ENCODE assay signal across 1 cellular context in the genomic region with DNA sequence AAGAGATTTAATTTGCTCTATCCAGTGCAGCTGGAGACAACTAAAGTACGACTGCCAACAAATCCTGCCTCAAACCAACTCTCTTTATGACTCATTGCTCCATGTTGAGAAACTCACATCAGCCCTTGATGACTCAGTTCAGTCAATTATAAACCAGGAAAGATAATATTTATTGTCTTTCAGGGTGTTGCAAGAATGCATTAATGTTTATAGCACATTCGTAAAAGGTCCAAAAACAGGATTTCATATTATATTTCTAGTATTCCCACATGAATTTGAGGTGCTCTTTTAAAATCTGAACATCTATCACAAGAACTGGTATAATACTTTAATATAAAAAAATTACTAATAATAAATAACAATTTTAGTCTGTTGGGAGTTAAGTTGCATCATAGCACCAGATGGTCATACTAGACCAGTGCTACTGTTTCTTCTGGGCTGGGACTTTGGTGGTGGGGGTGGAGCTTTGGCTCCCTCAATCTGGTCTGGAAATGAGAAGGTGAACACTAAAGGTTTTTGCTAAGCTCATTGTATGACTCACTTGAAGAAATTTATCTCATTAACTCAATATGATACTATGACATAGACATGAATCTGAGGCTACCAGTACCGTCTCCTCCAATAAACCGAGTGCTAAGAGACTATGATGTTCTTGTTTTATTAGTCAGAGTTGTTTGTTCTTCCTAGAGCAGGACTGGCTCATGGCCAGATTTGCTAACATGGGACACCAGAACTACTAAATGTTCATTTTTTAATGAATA.
TF ChIP-seq lines count a peak whose summit lies in the region.

No MANE protein-coding gene starts in this region.

TF ChIP-seq in GM12878, 131 proteins besides CTCF, POLR2A, EP300 and RAD21 (continued from another document and continues in another):
- TF ChIP-seq, protein P1, sequence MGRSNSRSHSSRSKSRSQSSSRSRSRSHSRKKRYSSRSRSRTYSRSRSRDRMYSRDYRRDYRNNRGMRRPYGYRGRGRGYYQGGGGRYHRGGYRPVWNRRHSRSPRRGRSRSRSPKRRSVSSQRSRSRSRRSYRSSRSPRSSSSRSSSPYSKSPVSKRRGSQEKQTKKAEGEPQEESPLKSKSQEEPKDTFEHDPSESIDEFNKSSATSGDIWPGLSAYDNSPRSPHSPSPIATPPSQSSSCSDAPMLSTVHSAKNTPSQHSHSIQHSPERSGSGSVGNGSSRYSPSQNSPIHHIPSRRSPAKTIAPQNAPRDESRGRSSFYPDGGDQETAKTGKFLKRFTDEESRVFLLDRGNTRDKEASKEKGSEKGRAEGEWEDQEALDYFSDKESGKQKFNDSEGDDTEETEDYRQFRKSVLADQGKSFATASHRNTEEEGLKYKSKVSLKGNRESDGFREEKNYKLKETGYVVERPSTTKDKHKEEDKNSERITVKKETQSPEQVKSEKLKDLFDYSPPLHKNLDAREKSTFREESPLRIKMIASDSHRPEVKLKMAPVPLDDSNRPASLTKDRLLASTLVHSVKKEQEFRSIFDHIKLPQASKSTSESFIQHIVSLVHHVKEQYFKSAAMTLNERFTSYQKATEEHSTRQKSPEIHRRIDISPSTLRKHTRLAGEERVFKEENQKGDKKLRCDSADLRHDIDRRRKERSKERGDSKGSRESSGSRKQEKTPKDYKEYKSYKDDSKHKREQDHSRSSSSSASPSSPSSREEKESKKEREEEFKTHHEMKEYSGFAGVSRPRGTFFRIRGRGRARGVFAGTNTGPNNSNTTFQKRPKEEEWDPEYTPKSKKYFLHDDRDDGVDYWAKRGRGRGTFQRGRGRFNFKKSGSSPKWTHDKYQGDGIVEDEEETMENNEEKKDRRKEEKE (IDR thresholded peaks at IDR 0.05), result no peak
- TF ChIP-seq NR2C1 (IDR thresholded peaks at IDR 0.05) (no peak), NFIC (IDR thresholded peaks at IDR 0.05; ENCODE audit: low read depth, low read length) (peak; percentile 81), MEF2A (IDR thresholded peaks at IDR 0.05; ENCODE audit: insufficient read depth, low read depth, low read length) (0 out of 2 replicates have a peak, but pooled peaks have one; percentile 11), TCF12 (IDR thresholded peaks at IDR 0.05; ENCODE audit: low read depth, low read length) (no peak), ETV6 (conservative IDR thresholded peaks at IDR 0.05 in 1 of 2, IDR thresholded peaks at IDR 0.05 in 1 of 2; ENCODE audit: borderline replicate concordance in 1 of 2, low read depth in 1 of 2) (no peak), ZNF622 (IDR thresholded peaks at IDR 0.05) (no peak), CREB1 (IDR thresholded peaks at IDR 0.05; ENCODE audit: low read depth) (peak; percentile 59), YY1 (IDR thresholded peaks at IDR 0.05; ENCODE audit: low read depth, low read length) (no peak), CBFB (IDR thresholded peaks at IDR 0.05; ENCODE audit: low read depth) (no peak), SMAD1 (IDR thresholded peaks at IDR 0.05; ENCODE audit: low read depth, partially characterized antibody) (no peak), NBN (IDR thresholded peaks at IDR 0.05) (no peak), SREBF2 (IDR thresholded peaks at IDR 0.05; ENCODE audit: low read length) (no peak), ZBED1 (IDR thresholded peaks at IDR 0.05; ENCODE audit: borderline replicate concordance) (no peak), SPI1 (IDR thresholded peaks at IDR 0.05; ENCODE audit: borderline replicate concordance, insufficient read depth, low read depth, low read length) (no peak), CHD4 (IDR thresholded peaks at IDR 0.05) (no peak), ZNF384 (IDR thresholded peaks at IDR 0.05; ENCODE audit: borderline replicate concordance, low read depth, low read length) (no peak), NR2C2 (IDR thresholded peaks at IDR 0.05; ENCODE audit: borderline replicate concordance, control insufficient read depth, insufficient read length, low read depth) (no peak), WRNIP1 (IDR thresholded peaks at IDR 0.05; ENCODE audit: borderline replicate concordance, low read depth, low read length) (no peak), HDGF (IDR thresholded peaks at IDR 0.05) (no peak), CEBPB (IDR thresholded peaks at IDR 0.05; ENCODE audit: borderline replicate concordance in 1 of 2, low read depth in 2 of 2, low read length in 2 of 2) (0 out of 4 replicates have a peak, but pooled peaks of 1 of the 2 experiments have one; percentile 56), RAD51 (IDR thresholded peaks at IDR 0.05) (no peak), ZNF217 (IDR thresholded peaks at IDR 0.05) (no peak), RBBP5 (conservative IDR thresholded peaks at IDR 0.05) (no peak), RUNX3 (IDR thresholded peaks at IDR 0.05; ENCODE audit: low read length) (peak; percentile 40), CREM (IDR thresholded peaks at IDR 0.05; ENCODE audit: low read depth) (peak; percentile 10; the same call in 1 of the 2 replicates)
- TF ChIP-seq, protein P2, sequence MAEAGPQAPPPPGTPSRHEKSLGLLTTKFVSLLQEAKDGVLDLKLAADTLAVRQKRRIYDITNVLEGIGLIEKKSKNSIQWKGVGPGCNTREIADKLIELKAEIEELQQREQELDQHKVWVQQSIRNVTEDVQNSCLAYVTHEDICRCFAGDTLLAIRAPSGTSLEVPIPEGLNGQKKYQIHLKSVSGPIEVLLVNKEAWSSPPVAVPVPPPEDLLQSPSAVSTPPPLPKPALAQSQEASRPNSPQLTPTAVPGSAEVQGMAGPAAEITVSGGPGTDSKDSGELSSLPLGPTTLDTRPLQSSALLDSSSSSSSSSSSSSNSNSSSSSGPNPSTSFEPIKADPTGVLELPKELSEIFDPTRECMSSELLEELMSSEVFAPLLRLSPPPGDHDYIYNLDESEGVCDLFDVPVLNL (IDR thresholded peaks at IDR 0.05; ENCODE audit: low read depth, low read length), result no peak
- TF ChIP-seq, protein P3, sequence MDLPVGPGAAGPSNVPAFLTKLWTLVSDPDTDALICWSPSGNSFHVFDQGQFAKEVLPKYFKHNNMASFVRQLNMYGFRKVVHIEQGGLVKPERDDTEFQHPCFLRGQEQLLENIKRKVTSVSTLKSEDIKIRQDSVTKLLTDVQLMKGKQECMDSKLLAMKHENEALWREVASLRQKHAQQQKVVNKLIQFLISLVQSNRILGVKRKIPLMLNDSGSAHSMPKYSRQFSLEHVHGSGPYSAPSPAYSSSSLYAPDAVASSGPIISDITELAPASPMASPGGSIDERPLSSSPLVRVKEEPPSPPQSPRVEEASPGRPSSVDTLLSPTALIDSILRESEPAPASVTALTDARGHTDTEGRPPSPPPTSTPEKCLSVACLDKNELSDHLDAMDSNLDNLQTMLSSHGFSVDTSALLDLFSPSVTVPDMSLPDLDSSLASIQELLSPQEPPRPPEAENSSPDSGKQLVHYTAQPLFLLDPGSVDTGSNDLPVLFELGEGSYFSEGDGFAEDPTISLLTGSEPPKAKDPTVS (IDR thresholded peaks at IDR 0.05; ENCODE audit: low read depth, low read length), result no peak
- TF ChIP-seq, protein P4, sequence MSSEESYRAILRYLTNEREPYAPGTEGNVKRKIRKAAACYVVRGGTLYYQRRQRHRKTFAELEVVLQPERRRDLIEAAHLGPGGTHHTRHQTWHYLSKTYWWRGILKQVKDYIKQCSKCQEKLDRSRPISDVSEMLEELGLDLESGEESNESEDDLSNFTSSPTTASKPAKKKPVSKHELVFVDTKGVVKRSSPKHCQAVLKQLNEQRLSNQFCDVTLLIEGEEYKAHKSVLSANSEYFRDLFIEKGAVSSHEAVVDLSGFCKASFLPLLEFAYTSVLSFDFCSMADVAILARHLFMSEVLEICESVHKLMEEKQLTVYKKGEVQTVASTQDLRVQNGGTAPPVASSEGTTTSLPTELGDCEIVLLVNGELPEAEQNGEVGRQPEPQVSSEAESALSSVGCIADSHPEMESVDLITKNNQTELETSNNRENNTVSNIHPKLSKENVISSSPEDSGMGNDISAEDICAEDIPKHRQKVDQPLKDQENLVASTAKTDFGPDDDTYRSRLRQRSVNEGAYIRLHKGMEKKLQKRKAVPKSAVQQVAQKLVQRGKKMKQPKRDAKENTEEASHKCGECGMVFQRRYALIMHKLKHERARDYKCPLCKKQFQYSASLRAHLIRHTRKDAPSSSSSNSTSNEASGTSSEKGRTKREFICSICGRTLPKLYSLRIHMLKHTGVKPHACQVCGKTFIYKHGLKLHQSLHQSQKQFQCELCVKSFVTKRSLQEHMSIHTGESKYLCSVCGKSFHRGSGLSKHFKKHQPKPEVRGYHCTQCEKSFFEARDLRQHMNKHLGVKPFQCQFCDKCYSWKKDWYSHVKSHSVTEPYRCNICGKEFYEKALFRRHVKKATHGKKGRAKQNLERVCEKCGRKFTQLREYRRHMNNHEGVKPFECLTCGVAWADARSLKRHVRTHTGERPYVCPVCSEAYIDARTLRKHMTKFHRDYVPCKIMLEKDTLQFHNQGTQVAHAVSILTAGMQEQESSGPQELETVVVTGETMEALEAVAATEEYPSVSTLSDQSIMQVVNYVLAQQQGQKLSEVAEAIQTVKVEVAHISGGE (CRISPR knock-in tag; IDR thresholded peaks at IDR 0.05), result no peak
- TF ChIP-seq, protein P5, sequence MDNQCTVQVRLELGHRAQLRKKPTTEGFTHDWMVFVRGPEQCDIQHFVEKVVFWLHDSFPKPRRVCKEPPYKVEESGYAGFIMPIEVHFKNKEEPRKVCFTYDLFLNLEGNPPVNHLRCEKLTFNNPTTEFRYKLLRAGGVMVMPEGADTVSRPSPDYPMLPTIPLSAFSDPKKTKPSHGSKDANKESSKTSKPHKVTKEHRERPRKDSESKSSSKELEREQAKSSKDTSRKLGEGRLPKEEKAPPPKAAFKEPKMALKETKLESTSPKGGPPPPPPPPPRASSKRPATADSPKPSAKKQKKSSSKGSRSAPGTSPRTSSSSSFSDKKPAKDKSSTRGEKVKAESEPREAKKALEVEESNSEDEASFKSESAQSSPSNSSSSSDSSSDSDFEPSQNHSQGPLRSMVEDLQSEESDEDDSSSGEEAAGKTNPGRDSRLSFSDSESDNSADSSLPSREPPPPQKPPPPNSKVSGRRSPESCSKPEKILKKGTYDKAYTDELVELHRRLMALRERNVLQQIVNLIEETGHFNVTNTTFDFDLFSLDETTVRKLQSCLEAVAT (IDR thresholded peaks at IDR 0.05), result no peak
- TF ChIP-seq, protein P6, sequence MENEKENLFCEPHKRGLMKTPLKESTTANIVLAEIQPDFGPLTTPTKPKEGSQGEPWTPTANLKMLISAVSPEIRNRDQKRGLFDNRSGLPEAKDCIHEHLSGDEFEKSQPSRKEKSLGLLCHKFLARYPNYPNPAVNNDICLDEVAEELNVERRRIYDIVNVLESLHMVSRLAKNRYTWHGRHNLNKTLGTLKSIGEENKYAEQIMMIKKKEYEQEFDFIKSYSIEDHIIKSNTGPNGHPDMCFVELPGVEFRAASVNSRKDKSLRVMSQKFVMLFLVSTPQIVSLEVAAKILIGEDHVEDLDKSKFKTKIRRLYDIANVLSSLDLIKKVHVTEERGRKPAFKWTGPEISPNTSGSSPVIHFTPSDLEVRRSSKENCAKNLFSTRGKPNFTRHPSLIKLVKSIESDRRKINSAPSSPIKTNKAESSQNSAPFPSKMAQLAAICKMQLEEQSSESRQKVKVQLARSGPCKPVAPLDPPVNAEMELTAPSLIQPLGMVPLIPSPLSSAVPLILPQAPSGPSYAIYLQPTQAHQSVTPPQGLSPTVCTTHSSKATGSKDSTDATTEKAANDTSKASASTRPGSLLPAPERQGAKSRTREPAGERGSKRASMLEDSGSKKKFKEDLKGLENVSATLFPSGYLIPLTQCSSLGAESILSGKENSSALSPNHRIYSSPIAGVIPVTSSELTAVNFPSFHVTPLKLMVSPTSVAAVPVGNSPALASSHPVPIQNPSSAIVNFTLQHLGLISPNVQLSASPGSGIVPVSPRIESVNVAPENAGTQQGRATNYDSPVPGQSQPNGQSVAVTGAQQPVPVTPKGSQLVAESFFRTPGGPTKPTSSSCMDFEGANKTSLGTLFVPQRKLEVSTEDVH (IDR thresholded peaks at IDR 0.05; ENCODE audit: low read depth, partially characterized antibody), result no peak
- TF ChIP-seq, protein P7, sequence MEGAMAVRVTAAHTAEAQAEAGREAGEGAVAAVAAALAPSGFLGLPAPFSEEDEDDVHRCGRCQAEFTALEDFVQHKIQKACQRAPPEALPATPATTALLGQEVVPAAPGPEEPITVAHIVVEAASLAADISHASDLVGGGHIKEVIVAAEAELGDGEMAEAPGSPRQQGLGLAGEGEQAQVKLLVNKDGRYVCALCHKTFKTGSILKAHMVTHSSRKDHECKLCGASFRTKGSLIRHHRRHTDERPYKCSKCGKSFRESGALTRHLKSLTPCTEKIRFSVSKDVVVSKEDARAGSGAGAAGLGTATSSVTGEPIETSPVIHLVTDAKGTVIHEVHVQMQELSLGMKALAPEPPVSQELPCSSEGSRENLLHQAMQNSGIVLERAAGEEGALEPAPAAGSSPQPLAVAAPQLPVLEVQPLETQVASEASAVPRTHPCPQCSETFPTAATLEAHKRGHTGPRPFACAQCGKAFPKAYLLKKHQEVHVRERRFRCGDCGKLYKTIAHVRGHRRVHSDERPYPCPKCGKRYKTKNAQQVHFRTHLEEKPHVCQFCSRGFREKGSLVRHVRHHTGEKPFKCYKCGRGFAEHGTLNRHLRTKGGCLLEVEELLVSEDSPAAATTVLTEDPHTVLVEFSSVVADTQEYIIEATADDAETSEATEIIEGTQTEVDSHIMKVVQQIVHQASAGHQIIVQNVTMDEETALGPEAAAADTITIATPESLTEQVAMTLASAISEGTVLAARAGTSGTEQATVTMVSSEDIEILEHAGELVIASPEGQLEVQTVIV (IDR thresholded peaks at IDR 0.05; ENCODE audit: borderline replicate concordance, partially characterized antibody), result no peak
- TF ChIP-seq, protein P8, sequence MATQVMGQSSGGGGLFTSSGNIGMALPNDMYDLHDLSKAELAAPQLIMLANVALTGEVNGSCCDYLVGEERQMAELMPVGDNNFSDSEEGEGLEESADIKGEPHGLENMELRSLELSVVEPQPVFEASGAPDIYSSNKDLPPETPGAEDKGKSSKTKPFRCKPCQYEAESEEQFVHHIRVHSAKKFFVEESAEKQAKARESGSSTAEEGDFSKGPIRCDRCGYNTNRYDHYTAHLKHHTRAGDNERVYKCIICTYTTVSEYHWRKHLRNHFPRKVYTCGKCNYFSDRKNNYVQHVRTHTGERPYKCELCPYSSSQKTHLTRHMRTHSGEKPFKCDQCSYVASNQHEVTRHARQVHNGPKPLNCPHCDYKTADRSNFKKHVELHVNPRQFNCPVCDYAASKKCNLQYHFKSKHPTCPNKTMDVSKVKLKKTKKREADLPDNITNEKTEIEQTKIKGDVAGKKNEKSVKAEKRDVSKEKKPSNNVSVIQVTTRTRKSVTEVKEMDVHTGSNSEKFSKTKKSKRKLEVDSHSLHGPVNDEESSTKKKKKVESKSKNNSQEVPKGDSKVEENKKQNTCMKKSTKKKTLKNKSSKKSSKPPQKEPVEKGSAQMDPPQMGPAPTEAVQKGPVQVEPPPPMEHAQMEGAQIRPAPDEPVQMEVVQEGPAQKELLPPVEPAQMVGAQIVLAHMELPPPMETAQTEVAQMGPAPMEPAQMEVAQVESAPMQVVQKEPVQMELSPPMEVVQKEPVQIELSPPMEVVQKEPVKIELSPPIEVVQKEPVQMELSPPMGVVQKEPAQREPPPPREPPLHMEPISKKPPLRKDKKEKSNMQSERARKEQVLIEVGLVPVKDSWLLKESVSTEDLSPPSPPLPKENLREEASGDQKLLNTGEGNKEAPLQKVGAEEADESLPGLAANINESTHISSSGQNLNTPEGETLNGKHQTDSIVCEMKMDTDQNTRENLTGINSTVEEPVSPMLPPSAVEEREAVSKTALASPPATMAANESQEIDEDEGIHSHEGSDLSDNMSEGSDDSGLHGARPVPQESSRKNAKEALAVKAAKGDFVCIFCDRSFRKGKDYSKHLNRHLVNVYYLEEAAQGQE (IDR thresholded peaks at IDR 0.05; ENCODE audit: low read depth, low read length), result no peak
- TF ChIP-seq, protein P9, sequence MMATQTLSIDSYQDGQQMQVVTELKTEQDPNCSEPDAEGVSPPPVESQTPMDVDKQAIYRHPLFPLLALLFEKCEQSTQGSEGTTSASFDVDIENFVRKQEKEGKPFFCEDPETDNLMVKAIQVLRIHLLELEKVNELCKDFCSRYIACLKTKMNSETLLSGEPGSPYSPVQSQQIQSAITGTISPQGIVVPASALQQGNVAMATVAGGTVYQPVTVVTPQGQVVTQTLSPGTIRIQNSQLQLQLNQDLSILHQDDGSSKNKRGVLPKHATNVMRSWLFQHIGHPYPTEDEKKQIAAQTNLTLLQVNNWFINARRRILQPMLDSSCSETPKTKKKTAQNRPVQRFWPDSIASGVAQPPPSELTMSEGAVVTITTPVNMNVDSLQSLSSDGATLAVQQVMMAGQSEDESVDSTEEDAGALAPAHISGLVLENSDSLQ (IDR thresholded peaks at IDR 0.05), result no peak
